In genomic region chr17:75697651-75698291, GRCh38 we compare ENCODE assay signal across 1 cellular context.
TF ChIP-seq lines count a peak whose summit lies in the region.

No MANE protein-coding gene starts in this region.

TF ChIP-seq in HepG2, 621 proteins besides CTCF, POLR2A, EP300 and RAD21 (continued from another document and continues in another):
- TF ChIP-seq, protein P1, sequence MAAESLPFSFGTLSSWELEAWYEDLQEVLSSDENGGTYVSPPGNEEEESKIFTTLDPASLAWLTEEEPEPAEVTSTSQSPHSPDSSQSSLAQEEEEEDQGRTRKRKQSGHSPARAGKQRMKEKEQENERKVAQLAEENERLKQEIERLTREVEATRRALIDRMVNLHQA (CRISPR knock-in tag; IDR thresholded peaks at IDR 0.05) = no peak
- TF ChIP-seq FUBP1 (CRISPR knock-in tag; IDR thresholded peaks at IDR 0.05; ENCODE audit: borderline replicate concordance) (no peak), KDM2A (CRISPR knock-in tag; IDR thresholded peaks at IDR 0.05; ENCODE audit: borderline replicate concordance, low read depth) (peak; percentile 35), ZNF7 (CRISPR knock-in tag; IDR thresholded peaks at IDR 0.05) (no peak), ZGPAT (CRISPR knock-in tag; IDR thresholded peaks at IDR 0.05) (0 out of 2 replicates have a peak, but pooled peaks have one; percentile 25), NRL (CRISPR knock-in tag; IDR thresholded peaks at IDR 0.05; ENCODE audit: borderline replicate concordance) (no peak), ZNF841 (CRISPR knock-in tag; IDR thresholded peaks at IDR 0.05; ENCODE audit: borderline replicate concordance) (no peak), IKZF5 (CRISPR knock-in tag; IDR thresholded peaks at IDR 0.05) (0 out of 2 replicates have a peak, but pooled peaks have one; percentile 22), PATZ1 (CRISPR knock-in tag; IDR thresholded peaks at IDR 0.05) (peak; percentile 64), HOXD1 (CRISPR knock-in tag; IDR thresholded peaks at IDR 0.05) (no peak), PAX8 (CRISPR knock-in tag; IDR thresholded peaks at IDR 0.05; ENCODE audit: borderline replicate concordance) (no peak), FOXP1 (IDR thresholded peaks at IDR 0.05) (no peak), FOXP1 (CRISPR knock-in tag; IDR thresholded peaks at IDR 0.05) (no peak), HOXA3 (CRISPR knock-in tag; IDR thresholded peaks at IDR 0.05) (peak; percentile 38; the same call in 1 of the 2 replicates), NFAT5 (CRISPR knock-in tag; IDR thresholded peaks at IDR 0.05) (no peak), AKAP8 (CRISPR knock-in tag; IDR thresholded peaks at IDR 0.05) (no peak)
- TF ChIP-seq, protein P2, sequence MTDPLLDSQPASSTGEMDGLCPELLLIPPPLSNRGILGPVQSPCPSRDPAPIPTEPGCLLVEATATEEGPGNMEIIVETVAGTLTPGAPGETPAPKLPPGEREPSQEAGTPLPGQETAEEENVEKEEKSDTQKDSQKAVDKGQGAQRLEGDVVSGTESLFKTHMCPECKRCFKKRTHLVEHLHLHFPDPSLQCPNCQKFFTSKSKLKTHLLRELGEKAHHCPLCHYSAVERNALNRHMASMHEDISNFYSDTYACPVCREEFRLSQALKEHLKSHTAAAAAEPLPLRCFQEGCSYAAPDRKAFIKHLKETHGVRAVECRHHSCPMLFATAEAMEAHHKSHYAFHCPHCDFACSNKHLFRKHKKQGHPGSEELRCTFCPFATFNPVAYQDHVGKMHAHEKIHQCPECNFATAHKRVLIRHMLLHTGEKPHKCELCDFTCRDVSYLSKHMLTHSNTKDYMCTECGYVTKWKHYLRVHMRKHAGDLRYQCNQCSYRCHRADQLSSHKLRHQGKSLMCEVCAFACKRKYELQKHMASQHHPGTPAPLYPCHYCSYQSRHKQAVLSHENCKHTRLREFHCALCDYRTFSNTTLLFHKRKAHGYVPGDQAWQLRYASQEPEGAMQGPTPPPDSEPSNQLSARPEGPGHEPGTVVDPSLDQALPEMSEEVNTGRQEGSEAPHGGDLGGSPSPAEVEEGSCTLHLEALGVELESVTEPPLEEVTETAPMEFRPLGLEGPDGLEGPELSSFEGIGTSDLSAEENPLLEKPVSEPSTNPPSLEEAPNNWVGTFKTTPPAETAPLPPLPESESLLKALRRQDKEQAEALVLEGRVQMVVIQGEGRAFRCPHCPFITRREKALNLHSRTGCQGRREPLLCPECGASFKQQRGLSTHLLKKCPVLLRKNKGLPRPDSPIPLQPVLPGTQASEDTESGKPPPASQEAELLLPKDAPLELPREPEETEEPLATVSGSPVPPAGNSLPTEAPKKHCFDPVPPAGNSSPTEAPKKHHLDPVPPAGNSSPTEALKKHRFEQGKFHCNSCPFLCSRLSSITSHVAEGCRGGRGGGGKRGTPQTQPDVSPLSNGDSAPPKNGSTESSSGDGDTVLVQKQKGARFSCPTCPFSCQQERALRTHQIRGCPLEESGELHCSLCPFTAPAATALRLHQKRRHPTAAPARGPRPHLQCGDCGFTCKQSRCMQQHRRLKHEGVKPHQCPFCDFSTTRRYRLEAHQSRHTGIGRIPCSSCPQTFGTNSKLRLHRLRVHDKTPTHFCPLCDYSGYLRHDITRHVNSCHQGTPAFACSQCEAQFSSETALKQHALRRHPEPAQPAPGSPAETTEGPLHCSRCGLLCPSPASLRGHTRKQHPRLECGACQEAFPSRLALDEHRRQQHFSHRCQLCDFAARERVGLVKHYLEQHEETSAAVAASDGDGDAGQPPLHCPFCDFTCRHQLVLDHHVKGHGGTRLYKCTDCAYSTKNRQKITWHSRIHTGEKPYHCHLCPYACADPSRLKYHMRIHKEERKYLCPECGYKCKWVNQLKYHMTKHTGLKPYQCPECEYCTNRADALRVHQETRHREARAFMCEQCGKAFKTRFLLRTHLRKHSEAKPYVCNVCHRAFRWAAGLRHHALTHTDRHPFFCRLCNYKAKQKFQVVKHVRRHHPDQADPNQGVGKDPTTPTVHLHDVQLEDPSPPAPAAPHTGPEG (CRISPR knock-in tag; IDR thresholded peaks at IDR 0.05) = no peak
- TF ChIP-seq, protein P3, sequence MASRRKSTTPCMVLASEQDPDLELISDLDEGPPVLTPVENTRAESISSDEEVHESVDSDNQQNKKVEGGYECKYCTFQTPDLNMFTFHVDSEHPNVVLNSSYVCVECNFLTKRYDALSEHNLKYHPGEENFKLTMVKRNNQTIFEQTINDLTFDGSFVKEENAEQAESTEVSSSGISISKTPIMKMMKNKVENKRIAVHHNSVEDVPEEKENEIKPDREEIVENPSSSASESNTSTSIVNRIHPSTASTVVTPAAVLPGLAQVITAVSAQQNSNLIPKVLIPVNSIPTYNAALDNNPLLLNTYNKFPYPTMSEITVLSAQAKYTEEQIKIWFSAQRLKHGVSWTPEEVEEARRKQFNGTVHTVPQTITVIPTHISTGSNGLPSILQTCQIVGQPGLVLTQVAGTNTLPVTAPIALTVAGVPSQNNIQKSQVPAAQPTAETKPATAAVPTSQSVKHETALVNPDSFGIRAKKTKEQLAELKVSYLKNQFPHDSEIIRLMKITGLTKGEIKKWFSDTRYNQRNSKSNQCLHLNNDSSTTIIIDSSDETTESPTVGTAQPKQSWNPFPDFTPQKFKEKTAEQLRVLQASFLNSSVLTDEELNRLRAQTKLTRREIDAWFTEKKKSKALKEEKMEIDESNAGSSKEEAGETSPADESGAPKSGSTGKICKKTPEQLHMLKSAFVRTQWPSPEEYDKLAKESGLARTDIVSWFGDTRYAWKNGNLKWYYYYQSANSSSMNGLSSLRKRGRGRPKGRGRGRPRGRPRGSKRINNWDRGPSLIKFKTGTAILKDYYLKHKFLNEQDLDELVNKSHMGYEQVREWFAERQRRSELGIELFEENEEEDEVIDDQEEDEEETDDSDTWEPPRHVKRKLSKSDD (CRISPR knock-in tag; IDR thresholded peaks at IDR 0.05; ENCODE audit: low read depth) = no peak
- TF ChIP-seq, protein P4, sequence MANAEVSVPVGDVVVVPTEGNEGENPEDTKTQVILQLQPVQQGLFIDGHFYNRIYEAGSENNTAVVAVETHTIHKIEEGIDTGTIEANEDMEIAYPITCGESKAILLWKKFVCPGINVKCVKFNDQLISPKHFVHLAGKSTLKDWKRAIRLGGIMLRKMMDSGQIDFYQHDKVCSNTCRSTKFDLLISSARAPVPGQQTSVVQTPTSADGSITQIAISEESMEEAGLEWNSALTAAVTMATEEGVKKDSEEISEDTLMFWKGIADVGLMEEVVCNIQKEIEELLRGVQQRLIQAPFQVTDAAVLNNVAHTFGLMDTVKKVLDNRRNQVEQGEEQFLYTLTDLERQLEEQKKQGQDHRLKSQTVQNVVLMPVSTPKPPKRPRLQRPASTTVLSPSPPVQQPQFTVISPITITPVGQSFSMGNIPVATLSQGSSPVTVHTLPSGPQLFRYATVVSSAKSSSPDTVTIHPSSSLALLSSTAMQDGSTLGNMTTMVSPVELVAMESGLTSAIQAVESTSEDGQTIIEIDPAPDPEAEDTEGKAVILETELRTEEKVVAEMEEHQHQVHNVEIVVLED (CRISPR knock-in tag; IDR thresholded peaks at IDR 0.05; ENCODE audit: borderline replicate concordance) = no peak; the same call in 1 of the 2 replicates
